ENCODE assay signal across 8 cellular contexts in the genomic region with DNA sequence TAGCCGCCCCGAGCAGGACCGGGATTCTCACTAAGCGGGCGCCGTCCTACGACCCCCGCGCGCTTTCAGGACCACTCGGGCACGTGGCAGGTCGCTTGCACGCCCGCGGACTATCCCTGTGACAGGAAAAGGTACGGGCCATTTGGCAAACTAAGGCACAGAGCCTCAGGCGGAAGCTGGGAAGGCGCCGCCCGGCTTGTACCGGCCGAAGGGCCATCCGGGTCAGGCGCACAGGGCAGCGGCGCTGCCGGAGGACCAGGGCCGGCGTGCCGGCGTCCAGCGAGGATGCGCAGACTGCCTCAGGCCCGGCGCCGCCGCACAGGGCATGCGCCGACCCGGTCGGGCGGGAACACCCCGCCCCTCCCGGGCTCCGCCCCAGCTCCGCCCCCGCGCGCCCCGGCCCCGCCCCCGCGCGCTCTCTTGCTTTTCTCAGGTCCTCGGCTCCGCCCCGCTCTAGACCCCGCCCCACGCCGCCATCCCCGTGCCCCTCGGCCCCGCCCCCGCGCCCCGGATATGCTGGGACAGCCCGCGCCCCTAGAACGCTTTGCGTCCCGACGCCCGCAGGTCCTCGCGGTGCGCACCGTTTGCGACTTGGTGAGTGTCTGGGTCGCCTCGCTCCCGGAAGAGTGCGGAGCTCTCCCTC. TPM values are rescaled to one million over a fixed set of nuclear protein-coding genes. Genes with fewer than 3 reads are reported as not detected.
DNase-seq lines count a peak whose midpoint lies in the region; ATAC-seq, FAIRE-seq and TF ChIP-seq lines count a peak whose summit lies in the region.

MGMT (plus strand) TSS at position 539 of the 643 bp plus-strand sequence.

- DNase-seq in HCT116 (ENCODE audit: low read depth, low spot score) (peak; percentile 15), NAMALWA (ENCODE audit: low spot score) (peak; percentile 79), dedifferentiated amniotic fluid mesenchymal stem cell (ENCODE audit: extremely low spot score) (peak; percentile 71), HepG2 (ENCODE audit: low spot score) (peak; percentile 62), OCI-M1 (lab: John Stamatoyannopoulos, UW) (no peak)
- peak; percentile 98 to 99 for DNase-seq in activated CD4-positive, alpha-beta T cell treated with anti-CD3 and anti-CD28 coated beads, Interleukin-2, amount 50 U/mL, for 24 hours (ENCODE audit: low read depth in 1 of 2, low spot score in 1 of 2)
- DNase-seq in stimulated activated CD4-positive, alpha-beta T cell treated with anti-CD3 and anti-CD28 coated beads, Interleukin-2, amount 100 ng/mL, for 4 hours (ENCODE audit: low read depth) = peak; percentile 97

- RAD21 ChIA-PET in HCT116 (lab: Charles Lee; ENCODE audit: low non-redundant PET in 1 of 2, low total read pairs in 2 of 2, uncharacterized antibody in 2 of 2, unreplicated experiment in 2 of 2) = no interaction called here

- H4K20me1 ChIP-seq in HCT116 (ENCODE audit: insufficient read depth) (no peaks in the 10 kb centered on the region), HepG2 (ENCODE audit: insufficient read depth, low read length) (no peaks in the 10 kb centered on the region)

- POLR2A ChIA-PET in HCT116 (lab: Charles Lee) = no interaction called here
- POLR2A ChIA-PET in HepG2 (lab: Yijun Ruan, JAX) = interaction anchor here (0.6 to 2.0 kb wide), 4 partner anchors 13 to 34 kb away, joined by 3 to 12 read pairs (median 4); no protein-coding TSS in a partner anchor

- H3K27me3 ChIP-seq in HCT116 (ENCODE audit: insufficient read depth, low read length) (no peaks in the 10 kb centered on the region), HepG2 (ENCODE audit: control insufficient read depth in 1 of 2, insufficient read depth in 2 of 2, low read length in 2 of 2) (no peaks in the 10 kb centered on the region)

- TF ChIP-seq POLR2A in GM10847 (IDR thresholded peaks at IDR 0.05; ENCODE audit: extremely low read depth, insufficient read length) = peak; percentile 74
- TF ChIP-seq POLR2A in HCT116 (IDR thresholded peaks at IDR 0.05; ENCODE audit: borderline replicate concordance, extremely low read depth, insufficient read depth, insufficient read length) = no peak
- peak; percentile 42 to 76; a peak in 3 of 4 replicates for TF ChIP-seq POLR2A in HepG2 (IDR thresholded peaks at IDR 0.05; ENCODE audit: insufficient read depth in 1 of 2, low read depth in 2 of 2, low read length in 2 of 2)

- TF ChIP-seq RAD21 in HCT116 (IDR thresholded peaks at IDR 0.05; ENCODE audit: low read depth) = no peak
- TF ChIP-seq RAD21 in HepG2 (CRISPR knock-in tag; IDR thresholded peaks at IDR 0.05) = no peak

- TF ChIP-seq EP300 in HepG2 (IDR thresholded peaks at IDR 0.05; ENCODE audit: low read depth in 2 of 2, low read length in 2 of 2) = no peak
- no peak for TF ChIP-seq EP300 in HepG2 (CRISPR knock-in tag; IDR thresholded peaks at IDR 0.05; ENCODE audit: borderline replicate concordance)

- H3K79me2 ChIP-seq in HCT116 (ENCODE audit: insufficient read depth, low read length) (no peaks in the 10 kb centered on the region), HepG2 (ENCODE audit: insufficient read depth, low read length) (peaks cover 14% of the 10 kb centered on the region)

- peaks cover 0 to 13% of the 10 kb centered on the region in 2 experiments; a peak in 1 of 4 replicates for H3K4me1 ChIP-seq in HCT116 (ENCODE audit: control insufficient read depth in 1 of 2, insufficient read depth in 2 of 2, low read length in 2 of 2)
- H3K4me1 ChIP-seq in HepG2 (ENCODE audit: insufficient read depth, low read length) = peaks cover 87% of the 10 kb centered on the region

- peak within 1 kb of the TSS; percentile 62 for H3K9ac ChIP-seq in HCT116 (ENCODE audit: low read length)
- peak within 1 kb of the TSS; percentile 85 for H3K9ac ChIP-seq in HepG2 (ENCODE audit: insufficient read depth, low read depth, low read length)

- H3K4me3 ChIP-seq in HCT116 (replicated peaks in 1 of 2; ENCODE audit: low read depth in 1 of 2, low read length in 2 of 2) (peak within 1 kb of the TSS; percentile 54 to 61), HepG2 (replicated peaks in 1 of 3; ENCODE audit: insufficient read depth in 1 of 3, low read depth in 2 of 3, low read length in 3 of 3) (peak within 1 kb of the TSS; percentile 68 to 76 (median 69); a peak in 5 of 6 replicates)

- peak; percentile 94 for ATAC-seq in HCT116
- peak; percentile 54 for ATAC-seq in HepG2

- H3K27ac ChIP-seq in HCT116 (ENCODE audit: low read depth, low read length) = peak within 1 kb of the TSS; percentile 61; the same call in 1 of the 2 replicates
- H3K27ac ChIP-seq in HepG2 (ENCODE audit: extremely low read length, insufficient read depth, low read length) = peak within 1 kb of the TSS; percentile 86

- H3K36me3 ChIP-seq in HCT116 (ENCODE audit: control insufficient read depth in 1 of 2, insufficient read depth in 2 of 2, low read length in 2 of 2) = no peaks in the 10 kb centered on the region
- H3K36me3 ChIP-seq in HepG2 (replicated peaks in 1 of 2; ENCODE audit: control insufficient read depth in 1 of 2, insufficient read depth in 2 of 2, low read length in 2 of 2) = no peaks in the 10 kb centered on the region

- CTCF ChIA-PET in HCT116 (lab: Charles Lee) = interaction anchor here (0.8 kb wide), 1 partner anchor 32 kb away, joined by 3 read pairs; no protein-coding TSS in a partner anchor
- CTCF ChIA-PET in HepG2 (lab: Yijun Ruan, JAX; ENCODE audit: low intra/inter-chr PET ratio, low total read pairs) = no interaction called here

- intact Hi-C loops in HCT116 (cut with micrococcal nuclease) (no loop called here), HepG2 (cut with micrococcal nuclease; ENCODE audit: unreplicated experiment) (loop anchor here (10.0 kb wide), 1 partner anchor 648 kb away; the partner anchor contains the start of gene C10orf143)

- WGBS in HepG2 (ENCODE audit: low lambda C conversion rate) = 83% methylated on average over 33 of the region's 83 CpGs

- no peak for FAIRE-seq in HepG2 (lab: Jason Lieb, UNC)

- H3K9me3 ChIP-seq in HCT116 (ENCODE audit: control insufficient read depth in 1 of 2, insufficient read depth in 1 of 2, low read depth in 1 of 2, low read length in 2 of 2) (peaks cover 5 to 8% of the 10 kb centered on the region in 2 experiments; a peak in 2 of 4 replicates), HepG2 (ENCODE audit: low read length) (no peaks in the 10 kb centered on the region)

- no peaks in the 10 kb centered on the region for H3K9me2 ChIP-seq in HCT116 (ENCODE audit: insufficient read depth)

- TF ChIP-seq CTCF in HCT116 (IDR thresholded peaks at IDR 0.05 in 2 of 3, conservative IDR thresholded peaks at IDR 0.05 in 1 of 3; ENCODE audit: borderline replicate concordance in 1 of 3, insufficient read depth in 1 of 3, low read depth in 2 of 3, low read length in 2 of 3) = no peak
- TF ChIP-seq CTCF in HepG2 (CRISPR knock-in tag; IDR thresholded peaks at IDR 0.05) = no peak

- H3K4me2 ChIP-seq in HCT116 (ENCODE audit: low read length) = peak within 1 kb of the TSS; percentile 76
- H3K4me2 ChIP-seq in HepG2 (ENCODE audit: low read depth, low read length) = peak within 1 kb of the TSS; percentile 63

- BruUV-seq in HCT116 (replicated peaks; lab: Mats Ljungman, UMichigan) = no TSS peak
- BruUV-seq in HepG2 (replicated peaks; lab: Mats Ljungman, UMichigan) = no TSS peak

- H2AFZ ChIP-seq in HCT116 (ENCODE audit: low read depth, low read length, poor library complexity, severe bottlenecking) (no peak within 1 kb of the TSS), HepG2 (ENCODE audit: low read length) (no peak within 1 kb of the TSS)

- in situ Hi-C loops in HepG2 (cut with HindIII; ENCODE audit: extremely low pct_ligation_motif_present, low pct_unique_long_range_greater_than_20kb) = no loop called here

TF ChIP-seq in HCT116, 20 proteins besides CTCF, POLR2A, EP300 and RAD21:
- TF ChIP-seq EGR1 (IDR thresholded peaks at IDR 0.05; ENCODE audit: low read depth) (no peak), POLR2AphosphoS5 (IDR thresholded peaks at IDR 0.05; ENCODE audit: low read depth, low read length) (peak; percentile 78)
TF ChIP-seq in HCT116: peak in this region for 1.

TF ChIP-seq in HepG2, 621 proteins besides CTCF, POLR2A, EP300 and RAD21 (continues in another document):
- TF ChIP-seq ZNF83 (CRISPR knock-in tag; IDR thresholded peaks at IDR 0.05; ENCODE audit: borderline replicate concordance) (0 out of 2 replicates have a peak, but pooled peaks have one; percentile 35), RNF2 (conservative IDR thresholded peaks at IDR 0.05; ENCODE audit: low read depth) (no peak), ZNF274 (CRISPR knock-in tag; IDR thresholded peaks at IDR 0.05) (peak; percentile 3; the same call in 1 of the 2 replicates), ZNF10 (CRISPR knock-in tag; IDR thresholded peaks at IDR 0.05; ENCODE audit: borderline replicate concordance, low read depth) (no peak)
- TF ChIP-seq, protein P1, sequence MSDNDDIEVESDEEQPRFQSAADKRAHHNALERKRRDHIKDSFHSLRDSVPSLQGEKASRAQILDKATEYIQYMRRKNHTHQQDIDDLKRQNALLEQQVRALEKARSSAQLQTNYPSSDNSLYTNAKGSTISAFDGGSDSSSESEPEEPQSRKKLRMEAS (IDR thresholded peaks at IDR 0.05) = peak; percentile 56; the same call in 1 of the 2 replicates

RNA-seq across cellular contexts. Expression of gene MGMT, which starts in this region (rescaled TPM):
- total RNA-seq in HCT116 (2021; ENCODE audit: unreplicated experiment) = 11.5 TPM
- 10.8 and 11.1 TPM in 2 replicates for polyA plus RNA-seq in HCT116 (2012)
- total RNA-seq in HepG2 (2016; rRNA removed; fragmentation: Illumina TruSeq; extraction: Trizol) = 19.5 and 20.7 TPM in 2 replicates
- total RNA-seq in HepG2 (2016; cell fraction: cytosol; rRNA removed; fragmentation: Illumina TruSeq; extraction: Trizol; ENCODE audit: low read depth) = 4.8 and 5.5 TPM in 2 replicates
- 19.7 and 23.1 TPM in 2 replicates for total RNA-seq in HepG2 (2016; cell fraction: insoluble cytoplasmic fraction; rRNA removed; fragmentation: Illumina TruSeq; extraction: Trizol)
- 5.1 and 5.4 TPM in 2 replicates for total RNA-seq in HepG2 (2016; cell fraction: membrane; rRNA removed; fragmentation: Illumina TruSeq; extraction: Trizol)
- total RNA-seq in HepG2 (2016; cell fraction: nucleus; rRNA removed; fragmentation: Illumina TruSeq; extraction: Trizol) = 17.5 and 20.2 TPM in 2 replicates
- polyA plus RNA-seq in HepG2 (2011; rRNA removed) = 12.0 and 12.6 TPM in 2 replicates
- 16.4 and 22.8 TPM in 2 replicates for polyA plus RNA-seq in HepG2 (2011; cell fraction: cytosol; rRNA removed)
- 11.0 and 11.8 TPM in 2 replicates for polyA plus RNA-seq in HepG2 (2011; cell fraction: nucleus; rRNA removed)
- polyA plus RNA-seq in HepG2 (2012) = 8.0 and 10.5 TPM in 2 replicates
- 4.0 and 4.2 TPM in 2 replicates for polyA plus RNA-seq in HepG2 (2016; cell fraction: cytosol; fragmentation: Illumina TruSeq; extraction: Trizol; ENCODE audit: low read depth)
- 16.3 and 18.9 TPM in 2 replicates for polyA plus RNA-seq in HepG2 (2016; cell fraction: insoluble cytoplasmic fraction; fragmentation: Illumina TruSeq; extraction: Trizol; ENCODE audit: low read depth)
- polyA plus RNA-seq in HepG2 (2016; cell fraction: membrane; fragmentation: Illumina TruSeq; extraction: Trizol; ENCODE audit: low read depth) = 4.2 and 4.7 TPM in 2 replicates
- polyA plus RNA-seq in HepG2 (2016; cell fraction: nucleus; fragmentation: Illumina TruSeq; extraction: Trizol; ENCODE audit: insufficient read depth, low read depth) = 11.8 and 13.5 TPM in 2 replicates
- polyA minus RNA-seq in HepG2 (2011; rRNA and poly(A)+ RNA removed; ENCODE audit: low replicate concordance) = 11.9 and 13.9 TPM in 2 replicates
- 4.1 and 4.6 TPM in 2 replicates for polyA minus RNA-seq in HepG2 (2011; cell fraction: cytosol; rRNA and poly(A)+ RNA removed)
- polyA minus RNA-seq in HepG2 (2011; cell fraction: nucleus; rRNA and poly(A)+ RNA removed) = 30.2 and 31.9 TPM in 2 replicates
